Comparison of ENCODE assay signal across 17 cellular contexts in genomic region chr3:127688022-127688415, GRCh38. TPM values are rescaled to one million over a fixed set of nuclear protein-coding genes. Genes with fewer than 3 reads are reported as not detected.
A peak's percentile ranks its signal among the peaks of the same experiment; 100 is the strongest.
DNase-seq lines count a peak whose midpoint lies in the region; ATAC-seq, FAIRE-seq and TF ChIP-seq lines count a peak whose summit lies in the region.
"Had no signal": no experiment of that assay in that cellular context is flagged by ENCODE, and none has a peak within 500 bp of the region (broad histone marks: within the 10 kb centered on the region; RNA-seq: fewer than 3 reads in every experiment).

No MANE protein-coding gene starts in this region.

- no peaks in the 10 kb centered on the region for H3K36me3 ChIP-seq in SJCRH30
- peaks cover 7% of the 10 kb centered on the region for H3K36me3 ChIP-seq in right atrium auricular region
- H3K36me3 ChIP-seq in psoas muscle (ENCODE audit: insufficient read depth in 1 of 2, low read depth in 1 of 2) = peaks cover 0 to 20% of the 10 kb centered on the region in 2 donors
- peaks cover 39% of the 10 kb centered on the region for H3K36me3 ChIP-seq in Karpas-422 (ENCODE audit: insufficient read depth, low read length)

- intact Hi-C loops in psoas muscle (cut with DNase I) = no loop called here

- no peak overlapping the region for H3K4me2 ChIP-seq in H9 (ENCODE audit: insufficient read depth, insufficient read length, low read length)
- no peak overlapping the region for H3K4me2 ChIP-seq in Karpas-422 (ENCODE audit: low read depth, low read length, poor library complexity, severe bottlenecking)

- peaks cover 8 to 11% of the 10 kb centered on the region in 2 experiments for H3K4me1 Mint-ChIP-seq in H9
- H3K4me1 Mint-ChIP-seq: brain had no signal

- H3K27me3 Mint-ChIP-seq in H9 (ENCODE audit: low read depth) = no peaks in the 10 kb centered on the region; the same call in 1 of the 2 replicates

- no peaks in the 10 kb centered on the region for H3K9me2 ChIP-seq in Karpas-422 (replicated peaks; ENCODE audit: insufficient read depth, low read length)

- no peak overlapping the region for H2BK120ac ChIP-seq in H9 (ENCODE audit: low read depth, low read length, poor library complexity, severe bottlenecking)

- no CpG with 5 or more reads among the region's 2 CpGs for WGBS in H9 (ENCODE audit: extremely low coverage, insufficient read length, low lambda C conversion rate)
- WGBS in psoas muscle, 3 donors = 28 to 32% (median 32%) methylated on average over 2 of the region's 2 CpGs

- H3K4me3 ChIP-seq in SJCRH30 (no peak overlapping the region), right atrium auricular region (no peak overlapping the region), psoas muscle (no peak overlapping the region), Karpas-422 (ENCODE audit: low read length) (no peak overlapping the region)
- H3K4me3 ChIP-seq: Peyer's patch had no signal

- no peak overlapping the region for H3K27ac Mint-ChIP-seq in H9
- H3K27ac Mint-ChIP-seq: activated T-helper 1 cell treated with anti-CD3 and anti-CD28 coated beads, Interleukin-12 subunit alpha, Interleukin-12 subunit beta, Interleukin-2, Interleukin-4 antibody, amounts not matched to agents 30 ng/mL and 10 ng/mL and 1 ng/mL, durations not matched to agents 14 hours and 24 hours and 36 hours; CD4-positive, alpha-beta memory T cell; naive thymus-derived CD8-positive, alpha-beta T cell had no signal

- H2BK5ac ChIP-seq in H9 (ENCODE audit: insufficient read length, low read length) = no peak overlapping the region

- H3K14ac ChIP-seq in H9 (ENCODE audit: insufficient read depth, low read length) = no peak overlapping the region

- H2BK20ac ChIP-seq in H9 (ENCODE audit: low read depth, low read length, poor library complexity, severe bottlenecking) = no peak overlapping the region

- ATAC-seq in psoas muscle = no peak
- ATAC-seq: naive thymus-derived CD8-positive, alpha-beta T cell had no signal

- H4K5ac ChIP-seq in H9 (ENCODE audit: insufficient read length, low read depth, low read length) = no peak overlapping the region

- H3K27me3 ChIP-seq in H9 (ENCODE audit: insufficient read depth, low read length) = no peaks in the 10 kb centered on the region; the same call in 1 of the 2 replicates
- no peaks in the 10 kb centered on the region for H3K27me3 ChIP-seq in SJCRH30
- no peaks in the 10 kb centered on the region for H3K27me3 ChIP-seq in right atrium auricular region
- no peaks in the 10 kb centered on the region for H3K27me3 ChIP-seq in psoas muscle (ENCODE audit: insufficient read depth in 3 of 3, low read length in 2 of 3)
- no peaks in the 10 kb centered on the region for H3K27me3 ChIP-seq in Karpas-422 (ENCODE audit: low read length)
- H3K27me3 ChIP-seq: Peyer's patch had no signal

- FAIRE-seq in urothelium cell line (lab: Jason Lieb, UNC) = no peak

- no peaks in the 10 kb centered on the region for H3K9me3 ChIP-seq in H9 (ENCODE audit: control insufficient read depth, low read depth, low read length)
- 0 out of 2 replicates have a peak, but pooled peaks cover 3% of the 10 kb centered on the region for H3K9me3 ChIP-seq in SJCRH30 (replicated peaks)
- H3K9me3 ChIP-seq in right atrium auricular region = no peaks in the 10 kb centered on the region
- no peaks in the 10 kb centered on the region for H3K9me3 ChIP-seq in psoas muscle
- no peaks in the 10 kb centered on the region for H3K9me3 ChIP-seq in Karpas-422 (ENCODE audit: low read length)
- H3K9me3 ChIP-seq: Peyer's patch had no signal

- H2AK5ac ChIP-seq in H9 (ENCODE audit: insufficient read length, low read length) = no peak overlapping the region

- no peak overlapping the region for H3K18ac ChIP-seq in H9 (ENCODE audit: insufficient read length, low read depth, low read length)

- no peaks in the 10 kb centered on the region for H3K79me1 ChIP-seq in H9 (ENCODE audit: insufficient read depth, low read depth, low read length, poor library complexity, severe bottlenecking)

- H3K4me1 ChIP-seq in H9 (ENCODE audit: insufficient read depth, low read length) (no peaks in the 10 kb centered on the region; the same call in 1 of the 2 replicates), SJCRH30 (peaks cover 57% of the 10 kb centered on the region), right atrium auricular region (peaks cover 0 to 43% of the 10 kb centered on the region in 2 donors), psoas muscle (peaks cover 22% of the 10 kb centered on the region), Karpas-422 (ENCODE audit: low read length) (peaks cover 55% of the 10 kb centered on the region)

- H4K8ac ChIP-seq in H9 (replicated peaks; ENCODE audit: insufficient read length, low read depth, low read length) = no peak overlapping the region

- no peak overlapping the region for H3K4me3 Mint-ChIP-seq in H9
- H3K4me3 Mint-ChIP-seq: activated T-helper 1 cell treated with anti-CD3 and anti-CD28 coated beads, Interleukin-12 subunit alpha, Interleukin-12 subunit beta, Interleukin-2, Interleukin-4 antibody, amounts not matched to agents 30 ng/mL and 10 ng/mL and 1 ng/mL, durations not matched to agents 14 hours and 24 hours and 36 hours; CD4-positive, alpha-beta memory T cell; naive thymus-derived CD8-positive, alpha-beta T cell had no signal

- no peaks in the 10 kb centered on the region for H3K36me3 Mint-ChIP-seq in H9 (ENCODE audit: insufficient read depth in 1 of 3, low read depth in 3 of 3)
- H3K36me3 Mint-ChIP-seq: brain; CD4-positive, alpha-beta memory T cell; naive thymus-derived CD8-positive, alpha-beta T cell had no signal

- H2AFZ ChIP-seq in H9 (ENCODE audit: low read length) = no peak overlapping the region
- H2AFZ ChIP-seq in Karpas-422 (ENCODE audit: low read length) = no peak overlapping the region

- no peaks in the 10 kb centered on the region for H3K23me2 ChIP-seq in H9 (ENCODE audit: insufficient read length, low read depth, low read length, poor library complexity, severe bottlenecking)

- no peak overlapping the region for H3K23ac ChIP-seq in H9 (ENCODE audit: insufficient read length, low read depth, low read length)

- H3T11ph ChIP-seq in H9 (ENCODE audit: low read length) = no peak overlapping the region

- DNase-seq in H9 (peak; percentile 17), SJCRH30 (no peak), right atrium auricular region (ENCODE audit: low spot score) (no peak), psoas muscle (no peak), urothelium cell line (ENCODE audit: low spot score) (no peak), NCI-H526 (lab: John Stamatoyannopoulos, UW) (no peak), Karpas-422 (no peak)
- DNase-seq: activated CD8-positive, alpha-beta memory T cell treated with anti-CD3 and anti-CD28 coated beads for 24 hours; cortex of kidney; mesendoderm; naive thymus-derived CD8-positive, alpha-beta T cell; NCI-H2107; NCI-H510A treated with DMSO at 0.1 percent for 48 hours had no signal

- no peak overlapping the region for H3K27ac ChIP-seq in H9 (ENCODE audit: insufficient read length, low read depth, low read length)
- H3K27ac ChIP-seq in SJCRH30 = peak overlapping the region; percentile 91
- peak overlapping the region; percentile 59 to 73 for H3K27ac ChIP-seq in right atrium auricular region
- peak overlapping the region; percentile 85 for H3K27ac ChIP-seq in psoas muscle
- H3K27ac ChIP-seq in Karpas-422 (ENCODE audit: low read length) = no peak overlapping the region

- no peak overlapping the region for H2BK15ac ChIP-seq in H9 (ENCODE audit: low read depth, low read length)

- H3K9me3 Mint-ChIP-seq in H9 = no peaks in the 10 kb centered on the region
- H3K9me3 Mint-ChIP-seq: activated T-helper 1 cell treated with anti-CD3 and anti-CD28 coated beads, Interleukin-12 subunit alpha, Interleukin-12 subunit beta, Interleukin-2, Interleukin-4 antibody, amounts not matched to agents 30 ng/mL and 10 ng/mL and 1 ng/mL, durations not matched to agents 14 hours and 24 hours and 36 hours; CD4-positive, alpha-beta memory T cell; naive thymus-derived CD8-positive, alpha-beta T cell had no signal

- no peak overlapping the region for H2BK12ac ChIP-seq in H9 (ENCODE audit: insufficient read length, low read depth, low read length)

- no peak overlapping the region for H3K4ac ChIP-seq in H9 (ENCODE audit: low read depth, low read length)

- H3K56ac ChIP-seq in H9 (ENCODE audit: insufficient read length, low read depth, low read length) = no peak overlapping the region

- TF ChIP-seq CTCF in H9 (conservative IDR thresholded peaks at IDR 0.05) (no peak), right atrium auricular region (IDR thresholded peaks at IDR 0.05) (no peak), psoas muscle (IDR thresholded peaks at IDR 0.05) (no peak)

- no peak overlapping the region for H3K9ac ChIP-seq in H9 (ENCODE audit: extremely low read depth, insufficient read length, low read length)
- no peak overlapping the region for H3K9ac ChIP-seq in Karpas-422 (ENCODE audit: low read length)

- H3K79me2 ChIP-seq in H9 (ENCODE audit: insufficient read depth, low read length) (no peaks in the 10 kb centered on the region), Karpas-422 (ENCODE audit: low read length) (no peaks in the 10 kb centered on the region)

- H4K20me1 ChIP-seq in H9 (ENCODE audit: control insufficient read depth, insufficient read depth, insufficient read length) (no peaks in the 10 kb centered on the region), Karpas-422 (ENCODE audit: insufficient read depth, low read depth, low read length) (no peaks in the 10 kb centered on the region)

- H4K91ac ChIP-seq in H9 (ENCODE audit: insufficient read length, low read depth, low read length) = no peak overlapping the region

RNA-seq across cellular contexts. Expression of gene ABTB1, which starts 15.3 kb away (rescaled TPM):
- 3.9 and 6.2 TPM in 2 replicates for total RNA-seq in H9 (2021)
- 5.4 and 6.1 TPM in 2 replicates for total RNA-seq in SJCRH30 (2014; rRNA removed; shearing (Covaris generic))
- total RNA-seq in right atrium auricular region = 10 to 100 TPM; 14.9 to 16.9 TPM
- total RNA-seq in psoas muscle = 10 to 100 TPM; 22.8 to 34.5 (median 27.6) TPM
- polyA plus RNA-seq in psoas muscle = 10 to 100 TPM; 29.1 to 30.3 (median 30.1) TPM
- 20.1 and 25.5 TPM in 2 replicates for total RNA-seq in Karpas-422 (2014; rRNA removed; shearing (Covaris generic); ENCODE audit: low replicate concordance)

RNA-seq across cellular contexts. Expression of gene PODXL2, which starts 59.0 kb away (rescaled TPM):
- 24.6 and 24.8 TPM in 2 replicates for total RNA-seq in H9 (2021)
- total RNA-seq in SJCRH30 (2014; rRNA removed; shearing (Covaris generic)) = 10.7 and 10.9 TPM in 2 replicates
- total RNA-seq in right atrium auricular region = 1 to 10 TPM; 1.9 to 2.9 TPM
- total RNA-seq in psoas muscle = 1 to 10 TPM; 1.4 to 2.6 (median 1.8) TPM
- 1 to 10 TPM; 1.4 to 3.0 (median 2.5) TPM for polyA plus RNA-seq in psoas muscle
- 30.9 and 62.1 TPM in 2 replicates for total RNA-seq in Karpas-422 (2014; rRNA removed; shearing (Covaris generic); ENCODE audit: low replicate concordance)

Comparison
In these comparisons a context has a peak if more than half of its experiments do, and no peak if none do; other contexts are left out.
1. H3K27ac ChIP-seq: peak in SJCRH30 (single experiment), right atrium auricular region (2 of 2) and psoas muscle (single experiment); none in H9 (single experiment) and Karpas-422 (single experiment).